ENCODE assay signal across 8 cellular contexts in genomic region chr2:231961349-231962166, GRCh38. TPM values are rescaled to one million over a fixed set of nuclear protein-coding genes. Genes with fewer than 3 reads are reported as not detected.
DNase-seq lines count a peak whose midpoint lies in the region; ATAC-seq and TF ChIP-seq lines count a peak whose summit lies in the region.

Gene DIS3L2, plus strand, starts transcription at chr2:231961713. Its CDS starts 53,215 bp downstream, at chr2:232014928.

- intact Hi-C loops in left colon (cut with DNase I, micrococcal nuclease) = no loop called here

- TF ChIP-seq CTCF in coronary artery (IDR thresholded peaks at IDR 0.05) = no peak

- H3K27ac ChIP-seq in coronary artery = peak within 1 kb of the TSS; percentile 16 to 75

- TF ChIP-seq POLR2A in GM19193 (IDR thresholded peaks at IDR 0.05; ENCODE audit: extremely low read depth, insufficient read depth, insufficient read length) = peak; percentile 76

- DNase-seq in Ammon's horn (ENCODE audit: low spot score) (peak; percentile 88), NCI-H510A (lab: John Stamatoyannopoulos, UW) (peak; percentile 96), coronary artery (ENCODE audit: low spot score) (peak; percentile 82), left colon (peak; percentile 76 to 89)
- DNase-seq in activated CD4-positive, alpha-beta T cell treated with anti-CD3 and anti-CD28 coated beads for 48 hours = peak; percentile 87
- peak; percentile 81 for DNase-seq in stimulated activated CD4-positive, alpha-beta T cell treated with anti-CD3 and anti-CD28 coated beads, Interleukin-1b, Interleukin-23, amount 100 ng/mL, for 48 hours

- peak within 1 kb of the TSS; percentile 70 for H3K4me3 ChIP-seq in coronary artery

- ATAC-seq in HG03432 (IDR thresholded peaks at IDR 0.05; ENCODE audit: unreplicated experiment) (peak; percentile 97), left colon (peak; percentile 98)

RNA-seq across cellular contexts. Expression of gene DIS3L2, which starts in this region (rescaled TPM):
- 10 to 100 TPM; 33.5 to 35.5 TPM for total RNA-seq in left colon

Comparison
In these comparisons a context has a peak if more than half of its experiments do, and no peak if none do; other contexts are left out.
1. Peak in every context shown above with its lines: DNase-seq, ATAC-seq, H3K4me3 ChIP-seq and H3K27ac ChIP-seq.